ENCODE assay signal across 34 cellular contexts in the genomic region with DNA sequence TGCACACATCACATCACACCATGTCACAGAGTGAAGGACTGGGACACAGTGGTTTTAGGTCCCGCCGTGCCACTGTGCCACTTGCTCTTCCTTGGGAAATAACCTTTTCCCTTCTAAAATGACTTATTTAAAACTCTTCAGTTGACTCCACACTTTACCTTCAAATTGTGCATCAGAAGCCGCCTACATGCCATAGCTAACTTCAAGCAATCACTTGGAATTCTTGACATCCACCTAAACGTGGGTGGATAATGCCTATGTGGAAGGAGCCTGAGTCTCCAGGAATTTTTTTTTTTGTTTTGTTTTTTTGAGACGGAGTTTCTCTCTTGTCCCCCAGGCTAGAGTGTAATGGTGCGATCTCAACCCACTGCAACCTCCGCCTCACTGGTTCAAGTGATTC.
"Had no signal": no experiment of that assay in that cellular context is flagged by ENCODE, and none has a peak within 500 bp of the region (broad histone marks: within the 10 kb centered on the region; RNA-seq: fewer than 3 reads in every experiment).

No MANE protein-coding gene starts in this region.

- DNase-seq: Karpas-422, Kasumi-1, MG63, MM.1S, MV-4-11, NCI-H1048, NCI-H1092, NCI-H1092 treated with DMSO at 0.1 percent for 48 hours, NCI-H1105, NCI-H1105 treated with DMSO at 0.1 percent for 48 hours, NCI-H1417, NCI-H1417 treated with DMSO at 0.1 percent for 48 hours, NCI-H1436, NCI-H1436 treated with DMSO at 0.1 percent for 48 hours, NCI-H146, NCI-H1694, NCI-H1694 treated with DMSO at 0.1 percent for 48 hours, NCI-H187, NCI-H187 treated with DMSO at 0.1 percent for 48 hours, NCI-H1930, NCI-H2029 treated with DMSO at 0.1 percent for 48 hours, NCI-H2081, NCI-H2081 treated with DMSO at 0.1 percent for 48 hours, NCI-H2107, NCI-H2171, NCI-H2171 treated with DMSO at 0.1 percent for 48 hours, NCI-H2227 treated with DMSO at 0.1 percent for 48 hours, NCI-H226, NCI-H345, NCI-H446, NCI-H446 treated with DMSO at 0.1 percent for 48 hours, NCI-H510A, NCI-H510A treated with DMSO at 0.1 percent for 48 hours had no signal

- H3K4me2 ChIP-seq: KMS-11 had no signal

- H3K9me3 ChIP-seq: MG63 had no signal

- H3K4me3 ChIP-seq: MG63 had no signal

- H3K27ac ChIP-seq: KMS-11 had no signal

- H3K36me3 ChIP-seq: MG63 had no signal

- H3K9ac ChIP-seq: KMS-11 had no signal

- H3K27me3 ChIP-seq: MG63 had no signal
